In the genomic region with DNA sequence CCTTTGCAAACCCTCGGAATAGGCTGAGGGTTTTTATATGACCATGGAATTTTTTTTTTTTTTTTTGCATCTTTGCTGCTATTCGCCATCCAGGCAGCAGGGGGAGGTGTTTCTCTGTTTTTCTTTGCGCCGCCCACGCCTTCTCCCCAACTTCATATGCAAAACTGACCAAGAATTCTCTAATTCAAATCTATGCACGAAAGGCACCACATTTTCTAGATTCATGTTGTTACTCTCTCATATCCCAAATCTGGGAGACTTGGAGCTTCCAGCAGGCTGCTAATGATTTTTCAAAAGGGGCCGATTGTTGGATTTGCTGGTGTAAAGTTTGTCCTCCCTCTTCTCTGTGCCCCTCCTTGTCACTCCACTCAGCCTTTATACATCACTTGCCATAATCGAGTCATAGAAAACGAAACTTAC, we compare ENCODE assay signal across 7 cellular contexts. TPM values are rescaled to one million over a fixed set of nuclear protein-coding genes. Genes with fewer than 3 reads are reported as not detected.
DNase-seq lines count a peak whose midpoint lies in the region; ATAC-seq and TF ChIP-seq lines count a peak whose summit lies in the region.

No MANE protein-coding gene starts in this region.

- intact Hi-C loops in left cardiac atrium (cut with DNase I), result loop anchor here (5.0 to 10.0 kb wide), 2 partner anchors 181 to 198 kb away; no protein-coding TSS in a partner anchor
- intact Hi-C loops in psoas muscle (cut with DNase I), result loop anchor here (10.0 kb wide), 2 partner anchors 1338 to 1798 kb away; no protein-coding TSS in a partner anchor

- H3K27ac Mint-ChIP-seq in IgD-negative memory B cell, result peak overlapping the region in 2 of 3 donors; percentile 23 to 64
- peak overlapping the region; percentile 15 for H3K27ac Mint-ChIP-seq in activated naive CD8-positive, alpha-beta T cell treated with anti-CD3 and anti-CD28 coated beads, Interleukin-2, amount 50 U/mL, for 24 hours

- TF ChIP-seq CTCF in GM13976 (IDR thresholded peaks at IDR 0.05; ENCODE audit: borderline replicate concordance, control extremely low read depth, extremely low read depth, insufficient read depth, missing control alignments) (peak; percentile 67), psoas muscle (IDR thresholded peaks at IDR 0.05) (peak; percentile 72)

- no peak for ATAC-seq in activated naive CD8-positive, alpha-beta T cell treated with anti-CD3 and anti-CD28 coated beads, Interleukin-2, amount 50 U/mL, for 24 hours
- ATAC-seq in left cardiac atrium, result peak in 1 of 2 donors; percentile 10
- ATAC-seq in psoas muscle, result peak in 2 of 4 donors; percentile 41 to 62

- no peaks in the 10 kb centered on the region for H3K36me3 ChIP-seq in psoas muscle (ENCODE audit: insufficient read depth in 1 of 2, low read depth in 1 of 2)

- 2 to 5% (median 4%) methylated on average over 9 of the region's 9 CpGs for WGBS in psoas muscle, 3 donors

- H3K27ac ChIP-seq in psoas muscle, result no peak overlapping the region

- peak overlapping the region; percentile 80 to 92 (median 86) for H3K4me3 Mint-ChIP-seq in IgD-negative memory B cell
- peak overlapping the region; percentile 52 for H3K4me3 Mint-ChIP-seq in activated naive CD8-positive, alpha-beta T cell treated with anti-CD3 and anti-CD28 coated beads, Interleukin-2, amount 50 U/mL, for 24 hours

- DNase-seq in GM13976 (ENCODE audit: low spot score), result peak; percentile 65
- DNase-seq in SKM-1 (lab: John Stamatoyannopoulos, UW; ENCODE audit: unreplicated experiment), result peak; percentile 59
- DNase-seq in activated naive CD8-positive, alpha-beta T cell treated with anti-CD3 and anti-CD28 coated beads, Interleukin-2, amount 50 U/mL, for 24 hours, result peak; percentile 69
- peak; percentile 67 for DNase-seq in left cardiac atrium
- DNase-seq in psoas muscle, result peak; percentile 49 to 58
- DNase-seq in ureter (ENCODE audit: low spot score), result peak; percentile 56

- H3K9me3 ChIP-seq in psoas muscle, result no peaks in the 10 kb centered on the region

- no peaks in the 10 kb centered on the region for H3K27me3 Mint-ChIP-seq in IgD-negative memory B cell
- H3K27me3 Mint-ChIP-seq in activated naive CD8-positive, alpha-beta T cell treated with anti-CD3 and anti-CD28 coated beads, Interleukin-2, amount 50 U/mL, for 24 hours, result peaks cover 2% of the 10 kb centered on the region

- peaks cover 5% of the 10 kb centered on the region for H3K4me1 ChIP-seq in psoas muscle

- in situ Hi-C loops in GM13976 (cut with MboI; ENCODE audit: low sequenced_read_pairs, unreplicated experiment), result no loop called here

- peaks cover 2% of the 10 kb centered on the region for H3K36me3 Mint-ChIP-seq in IgD-negative memory B cell
- H3K36me3 Mint-ChIP-seq in activated naive CD8-positive, alpha-beta T cell treated with anti-CD3 and anti-CD28 coated beads, Interleukin-2, amount 50 U/mL, for 24 hours (ENCODE audit: low read depth), result no peaks in the 10 kb centered on the region

- no peaks in the 10 kb centered on the region for H3K9me3 Mint-ChIP-seq in IgD-negative memory B cell
- no peaks in the 10 kb centered on the region for H3K9me3 Mint-ChIP-seq in activated naive CD8-positive, alpha-beta T cell treated with anti-CD3 and anti-CD28 coated beads, Interleukin-2, amount 50 U/mL, for 24 hours

- no peaks in the 10 kb centered on the region for H3K27me3 ChIP-seq in psoas muscle (ENCODE audit: insufficient read depth in 3 of 3, low read length in 2 of 3)

- H3K4me1 Mint-ChIP-seq in IgD-negative memory B cell, result peaks cover 4 to 13% (median 10%) of the 10 kb centered on the region in 3 donors
- H3K4me1 Mint-ChIP-seq in activated naive CD8-positive, alpha-beta T cell treated with anti-CD3 and anti-CD28 coated beads, Interleukin-2, amount 50 U/mL, for 24 hours, result peaks cover 13% of the 10 kb centered on the region

- peak overlapping the region; percentile 56 for H3K4me3 ChIP-seq in psoas muscle

RNA-seq across cellular contexts. Expression of gene BOD1L1, which starts 29.1 kb away (rescaled TPM):
- polyA plus RNA-seq in IgD-negative memory B cell (6.5 TPM), psoas muscle (10 to 100 TPM in 1 of 3 donors, 1 to 10 TPM in 2; 6.0 to 12.8 (median 7.9) TPM)
- total RNA-seq in left cardiac atrium (10 to 100 TPM; 19.4 to 20.2 TPM), psoas muscle (10 to 100 TPM; 13.7 to 19.3 (median 15.6) TPM), ureter (46.3 TPM)
